In the genomic region with DNA sequence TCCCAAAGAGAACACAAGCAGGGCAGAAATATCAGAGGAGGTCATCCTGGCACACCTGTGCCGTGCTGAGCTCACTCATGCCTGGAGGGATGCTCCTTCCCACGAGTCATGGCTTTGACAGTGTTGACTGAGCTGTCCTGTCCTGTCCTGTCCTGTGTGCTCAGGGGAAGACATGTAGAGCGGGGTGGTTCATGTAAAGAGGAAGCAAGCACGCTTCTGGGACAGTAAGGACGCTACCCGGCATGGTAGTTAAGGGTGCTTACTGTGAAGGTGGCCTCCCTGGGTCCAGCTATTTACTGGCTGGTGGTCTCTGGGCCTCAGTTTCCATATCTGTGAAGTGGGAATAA, we compare ENCODE assay signal across 8 cellular contexts. TPM values are rescaled to one million over a fixed set of nuclear protein-coding genes. Genes with fewer than 3 reads are reported as not detected.
DNase-seq lines count a peak whose midpoint lies in the region; ATAC-seq and TF ChIP-seq lines count a peak whose summit lies in the region.

No MANE protein-coding gene starts in this region.

- peak in 2 of 5 donors; percentile 15 to 18 for DNase-seq in CD4-positive, alpha-beta memory T cell
- DNase-seq in NOMO-1 treated with DMSO at 0.1 percent for 48 hours (lab: John Stamatoyannopoulos, UW; ENCODE audit: unreplicated experiment) = peak; percentile 64
- no peak for DNase-seq in thyroid gland
- no peak for DNase-seq in posterior vena cava (ENCODE audit: low spot score)
- DNase-seq in NCI-H187 treated with DMSO at 0.1 percent for 48 hours (lab: John Stamatoyannopoulos, UW) = no peak
- no peak for DNase-seq in HT-29 (ENCODE audit: low spot score)

- ATAC-seq in GM21390 (IDR thresholded peaks at IDR 0.05; ENCODE audit: unreplicated experiment) = peak; percentile 36

- H3K27ac ChIP-seq in CD4-positive, alpha-beta memory T cell (ENCODE audit: low read depth, low read length) = peak overlapping the region; percentile 71
- H3K27ac ChIP-seq in esophagus (ENCODE audit: low read depth in 2 of 2, low read length in 1 of 2) (peak overlapping the region; percentile 92), thyroid gland (peak overlapping the region in 2 of 3 donors; percentile 3 to 31)

- TF ChIP-seq POLR2A in thyroid gland (IDR thresholded peaks at IDR 0.05) = no peak

- H3K4me3 Mint-ChIP-seq in CD4-positive, alpha-beta memory T cell = peak overlapping the region; percentile 89 to 96 (median 94)

- no peaks in the 10 kb centered on the region for H3K27me3 Mint-ChIP-seq in CD4-positive, alpha-beta memory T cell

- peaks cover 24 to 57% (median 31%) of the 10 kb centered on the region in 4 donors for H3K4me1 Mint-ChIP-seq in CD4-positive, alpha-beta memory T cell

- peak overlapping the region; percentile 81 to 96 (median 93) for H3K27ac Mint-ChIP-seq in CD4-positive, alpha-beta memory T cell

- intact Hi-C loops in CD4-positive, alpha-beta memory T cell (cut with micrococcal nuclease) = loop anchor here (1.0 kb wide), 1 partner anchor 28 kb away; no protein-coding TSS in a partner anchor
- intact Hi-C loops in thyroid gland (cut with DNase I) (no loop called here), posterior vena cava (cut with DNase I) (no loop called here)

- peak overlapping the region; percentile 53 to 73 for H3K4me3 ChIP-seq in CD4-positive, alpha-beta memory T cell (ENCODE audit: low read length in 2 of 2)
- H3K4me3 ChIP-seq in esophagus (ENCODE audit: low read depth in 1 of 2, low read length in 2 of 2) = peak overlapping the region; percentile 33 to 46
- H3K4me3 ChIP-seq in thyroid gland (replicated peaks in 1 of 3) = no peak overlapping the region

- POLR2A ChIA-PET in CD4-positive, alpha-beta memory T cell (lab: Charles Lee; ENCODE audit: partially characterized antibody) = interaction anchor here (1.0 to 1.2 kb wide), 4 partner anchors 28 to 338 kb away, joined by 3 to 4 read pairs (median 3); a partner anchor contains a TSS

- TF ChIP-seq CTCF in thyroid gland (IDR thresholded peaks at IDR 0.05) = no peak

- peaks cover 4 to 6% of the 10 kb centered on the region in 2 donors for H3K36me3 Mint-ChIP-seq in CD4-positive, alpha-beta memory T cell

- no peaks in the 10 kb centered on the region for H3K9me3 Mint-ChIP-seq in CD4-positive, alpha-beta memory T cell

- WGBS in esophagus, 2 donors = 26 to 42% methylated on average over 6 of the region's 6 CpGs
- WGBS in thyroid gland, 2 donors = 61 to 72% methylated on average over 6 of the region's 6 CpGs

- H3K36me3 ChIP-seq in CD4-positive, alpha-beta memory T cell (ENCODE audit: insufficient read depth, low read length) = no peaks in the 10 kb centered on the region
- peaks cover 0 to 5% of the 10 kb centered on the region in 2 donors for H3K36me3 ChIP-seq in esophagus (ENCODE audit: control insufficient read depth in 2 of 2, insufficient read depth in 2 of 2, low read length in 1 of 2)
- no peaks in the 10 kb centered on the region for H3K36me3 ChIP-seq in thyroid gland

- CTCF ChIA-PET in CD4-positive, alpha-beta memory T cell (lab: Charles Lee; ENCODE audit: partially characterized antibody) = interaction anchor here (1.4 to 6.0 kb wide), 4 partner anchors 10 to 30 kb away, joined by 4 to 51 read pairs (median 20); no protein-coding TSS in a partner anchor

- H3K9me3 ChIP-seq in CD4-positive, alpha-beta memory T cell (ENCODE audit: control insufficient read depth in 1 of 2, low read length in 2 of 2) = no peaks in the 10 kb centered on the region
- H3K9me3 ChIP-seq in esophagus (ENCODE audit: control insufficient read depth in 2 of 2, insufficient read depth in 1 of 2, low read depth in 1 of 2, low read length in 1 of 2) = no peaks in the 10 kb centered on the region
- H3K9me3 ChIP-seq in thyroid gland = no peaks in the 10 kb centered on the region

- no peaks in the 10 kb centered on the region for H3K27me3 ChIP-seq in CD4-positive, alpha-beta memory T cell (ENCODE audit: insufficient read depth, low read length)
- H3K27me3 ChIP-seq in esophagus (ENCODE audit: control insufficient read depth in 1 of 2, insufficient read depth in 2 of 2, low read length in 2 of 2) = no peaks in the 10 kb centered on the region
- H3K27me3 ChIP-seq in thyroid gland = no peaks in the 10 kb centered on the region

- peaks cover 42% of the 10 kb centered on the region for H3K4me1 ChIP-seq in CD4-positive, alpha-beta memory T cell (ENCODE audit: insufficient read depth, low read length)
- peaks cover 4 to 14% of the 10 kb centered on the region in 2 donors for H3K4me1 ChIP-seq in esophagus (ENCODE audit: control insufficient read depth in 2 of 2, insufficient read depth in 2 of 2, low read length in 1 of 2)
- peaks cover 17 to 36% of the 10 kb centered on the region in 2 donors for H3K4me1 ChIP-seq in thyroid gland

RNA-seq across cellular contexts. Expression of a gene that starts 0.4 kb away (rescaled TPM):
- 10 to 100 TPM; 19.9 to 24.6 TPM for total RNA-seq in CD4-positive, alpha-beta memory T cell
- 10 to 100 TPM; 24.1 to 33.2 TPM for polyA plus RNA-seq in CD4-positive, alpha-beta memory T cell
- 10 to 100 TPM; 25.5 to 29.5 TPM for polyA plus RNA-seq in esophagus
- total RNA-seq in thyroid gland (10 to 100 TPM in 3 of 4 donors, 1 to 10 TPM in 1; 8.9 to 36.4 (median 18.0) TPM), posterior vena cava (10 to 100 TPM; 53.9 to 56.9 TPM)
- total RNA-seq in HT-29 (2014; rRNA removed; shearing (Covaris generic)) = 58.5 and 61.4 TPM in 2 replicates

Comparison
In these comparisons a context has a peak if more than half of its experiments do, and no peak if none do; other contexts are left out.
1. H3K27ac ChIP-seq: peak in every context shown above with its lines; median percentile 92 in esophagus; 71 in CD4-positive, alpha-beta memory T cell; 17 in thyroid gland.
2. H3K4me3 ChIP-seq: peak in CD4-positive, alpha-beta memory T cell (2 of 2) and esophagus (2 of 2); none in thyroid gland (0 of 3).